In genomic region chr1:165875171-165875570, GRCh38 we compare ENCODE assay signal across 12 cellular contexts. TPM values are rescaled to one million over a fixed set of nuclear protein-coding genes. Genes with fewer than 3 reads are reported as not detected.
DNase-seq lines count a peak whose midpoint lies in the region; ATAC-seq, FAIRE-seq and TF ChIP-seq lines count a peak whose summit lies in the region.
"Had no signal": no experiment of that assay in that cellular context is flagged by ENCODE, and none has a peak within 500 bp of the region (broad histone marks: within the 10 kb centered on the region; RNA-seq: fewer than 3 reads in every experiment).

No MANE protein-coding gene starts in this region.

- H3K4me3 ChIP-seq in pancreas, result no peak overlapping the region
- H3K4me3 ChIP-seq in small intestine (ENCODE audit: low read depth in 1 of 2, low read length in 2 of 2), result no peak overlapping the region
- no peak overlapping the region for H3K4me3 ChIP-seq in prostate gland

- H3K27ac ChIP-seq in pancreas (peak overlapping the region; percentile 32 to 73 (median 62)), small intestine (ENCODE audit: low read depth in 1 of 2, low read length in 1 of 2) (peak overlapping the region in 1 of 2 donors; percentile 43), prostate gland (peak overlapping the region in 1 of 2 donors; percentile 13)

- H3K27me3 ChIP-seq in pancreas, result no peaks in the 10 kb centered on the region
- no peaks in the 10 kb centered on the region for H3K27me3 ChIP-seq in small intestine (ENCODE audit: control insufficient read depth in 2 of 2, insufficient read depth in 2 of 2, low read length in 2 of 2)
- H3K27me3 ChIP-seq in prostate gland (replicated peaks; ENCODE audit: insufficient read depth), result no peaks in the 10 kb centered on the region

- no peak for DNase-seq in activated T-helper 2 cell treated with anti-CD3 and anti-CD28 coated beads, Interferon-gamma antibody, Interleukin-2, Interleukin-4, amounts not matched to agents 10 μg/mL and 5 μg/mL and 100 μg/mL, durations not matched to agents 14 hours and 24 hours and 36 hours (ENCODE audit: low spot score)
- DNase-seq in pancreas (no peak), HTR-8/SVneo (ENCODE audit: insufficient read length, low spot score) (no peak), small intestine (no peak), prostate gland (ENCODE audit: low spot score) (no peak)
- DNase-seq: activated CD4-positive, alpha-beta T cell treated with anti-CD3 and anti-CD28 coated beads, Interleukin-2, amount 50 U/mL, for 1 hour; kidney glomerular epithelial cell; NCI-H187 had no signal

- no peaks in the 10 kb centered on the region for H3K27me3 Mint-ChIP-seq in activated T-helper 2 cell treated with anti-CD3 and anti-CD28 coated beads, Interferon-gamma antibody, Interleukin-2, Interleukin-4, amounts not matched to agents 10 μg/mL and 5 μg/mL and 100 μg/mL, durations not matched to agents 14 hours and 24 hours and 36 hours (ENCODE audit: low read depth)

- ATAC-seq in GM18909 (IDR thresholded peaks at IDR 0.05; ENCODE audit: poor library complexity, unreplicated experiment) (peak; percentile 32), HG02938 (IDR thresholded peaks at IDR 0.05; ENCODE audit: unreplicated experiment) (peak; percentile 22), pancreas (peak; percentile 36 to 81 (median 72)), HG03457 (IDR thresholded peaks at IDR 0.05; ENCODE audit: unreplicated experiment) (no peak)

- 23 to 27% methylated on average over 3 of the region's 3 CpGs for WGBS in pancreas, 2 donors
- 19 to 46% (median 35%) methylated on average over 3 of the region's 3 CpGs for WGBS in small intestine, 3 donors
- 39% methylated on average over 3 of the region's 3 CpGs for WGBS in prostate gland

- intact Hi-C loops in activated T-helper 2 cell treated with anti-CD3 and anti-CD28 coated beads, Interferon-gamma antibody, Interleukin-2, Interleukin-4, amounts not matched to agents 10 μg/mL and 5 μg/mL and 100 μg/mL, durations not matched to agents 14 hours and 24 hours and 36 hours (cut with micrococcal nuclease), result no loop called here
- intact Hi-C loops in pancreas (cut with DNase I) (no loop called here), prostate gland (cut with DNase I) (no loop called here)

- peaks cover 70% of the 10 kb centered on the region for H3K4me1 Mint-ChIP-seq in activated T-helper 2 cell treated with anti-CD3 and anti-CD28 coated beads, Interferon-gamma antibody, Interleukin-2, Interleukin-4, amounts not matched to agents 10 μg/mL and 5 μg/mL and 100 μg/mL, durations not matched to agents 14 hours and 24 hours and 36 hours (ENCODE audit: low read depth)

- H3K36me3 Mint-ChIP-seq in activated T-helper 2 cell treated with anti-CD3 and anti-CD28 coated beads, Interferon-gamma antibody, Interleukin-2, Interleukin-4, amounts not matched to agents 10 μg/mL and 5 μg/mL and 100 μg/mL, durations not matched to agents 14 hours and 24 hours and 36 hours (ENCODE audit: low read depth), result peaks cover 48% of the 10 kb centered on the region

- no peaks in the 10 kb centered on the region for H3K9me3 ChIP-seq in pancreas
- no peaks in the 10 kb centered on the region for H3K9me3 ChIP-seq in small intestine (ENCODE audit: control insufficient read depth, low read depth)
- no peaks in the 10 kb centered on the region for H3K9me3 ChIP-seq in prostate gland

- H3K9me3 Mint-ChIP-seq in activated T-helper 2 cell treated with anti-CD3 and anti-CD28 coated beads, Interferon-gamma antibody, Interleukin-2, Interleukin-4, amounts not matched to agents 10 μg/mL and 5 μg/mL and 100 μg/mL, durations not matched to agents 14 hours and 24 hours and 36 hours, result peaks cover 19% of the 10 kb centered on the region

- H3K36me3 ChIP-seq in pancreas, result no peaks in the 10 kb centered on the region
- no peaks in the 10 kb centered on the region for H3K36me3 ChIP-seq in small intestine (ENCODE audit: control insufficient read depth in 2 of 2, insufficient read depth in 2 of 2, low read length in 2 of 2)
- H3K36me3 ChIP-seq in prostate gland, result no peaks in the 10 kb centered on the region

- H3K27ac Mint-ChIP-seq in activated T-helper 2 cell treated with anti-CD3 and anti-CD28 coated beads, Interferon-gamma antibody, Interleukin-2, Interleukin-4, amounts not matched to agents 10 μg/mL and 5 μg/mL and 100 μg/mL, durations not matched to agents 14 hours and 24 hours and 36 hours, result peak overlapping the region; percentile 66

- TF ChIP-seq CTCF in pancreas (IDR thresholded peaks at IDR 0.05) (no peak), prostate gland (IDR thresholded peaks at IDR 0.05) (no peak)

- no peak for FAIRE-seq in pancreas (lab: Jason Lieb, UNC)
- FAIRE-seq in HTR-8/SVneo (lab: Jason Lieb, UNC), result no peak
- FAIRE-seq in small intestine (lab: Jason Lieb, UNC), result no peak
- FAIRE-seq: G401.6 had no signal

- H3K4me1 ChIP-seq in pancreas, result peaks cover 10 to 23% (median 21%) of the 10 kb centered on the region in 3 donors
- peaks cover 14 to 18% of the 10 kb centered on the region in 2 donors for H3K4me1 ChIP-seq in small intestine (ENCODE audit: control insufficient read depth in 2 of 2, insufficient read depth in 1 of 2, low read depth in 1 of 2, low read length in 1 of 2)
- H3K4me1 ChIP-seq in prostate gland (replicated peaks), result no peaks in the 10 kb centered on the region

- TF ChIP-seq POLR2A in prostate gland (IDR thresholded peaks at IDR 0.05), result no peak

- no peak overlapping the region for H3K4me3 Mint-ChIP-seq in activated T-helper 2 cell treated with anti-CD3 and anti-CD28 coated beads, Interferon-gamma antibody, Interleukin-2, Interleukin-4, amounts not matched to agents 10 μg/mL and 5 μg/mL and 100 μg/mL, durations not matched to agents 14 hours and 24 hours and 36 hours (ENCODE audit: low read depth)

RNA-seq across cellular contexts. Expression of gene UCK2, which starts 47.8 kb away (rescaled TPM):
- 94.3 and 100 TPM in 2 replicates for total RNA-seq in activated T-helper 2 cell treated with anti-CD3 and anti-CD28 coated beads, Interferon-gamma antibody, Interleukin-2, Interleukin-4, amounts not matched to agents 10 μg/mL and 5 μg/mL and 100 μg/mL, durations not matched to agents 14 hours and 24 hours and 36 hours
- total RNA-seq in pancreas (10 to 100 TPM; 13.0 to 25.5 (median 17.0) TPM), prostate gland (10 to 100 TPM; 23.8 to 25.9 TPM)
- polyA plus RNA-seq in pancreas (10 to 100 TPM; 10.6 to 11.1 TPM), small intestine (10 to 100 TPM; 35.1 to 37.6 (median 35.9) TPM)
